Comparison of ENCODE assay signal across 24 cellular contexts in genomic region chr7:14745076-14745475, GRCh38.
"Had no signal": no experiment of that assay in that cellular context is flagged by ENCODE, and none has a peak within 500 bp of the region (broad histone marks: within the 10 kb centered on the region; RNA-seq: fewer than 3 reads in every experiment).

No MANE protein-coding gene starts in this region.

- H3K27me3 ChIP-seq: stomach, suprapubic skin, testis, thyroid gland, tibial artery, tibial nerve, transverse colon, upper lobe of left lung, upper lobe of right lung, uterus, vagina had no signal

- H3K4me1 ChIP-seq: stomach, suprapubic skin, testis, thyroid gland, tibial artery, transverse colon, upper lobe of left lung, upper lobe of right lung, vagina had no signal

- DNase-seq: stimulated activated CD4-positive, alpha-beta T cell treated with anti-CD3 and anti-CD28 coated beads, Interleukin-2, amount 100 ng/mL, for 48 hours; stimulated activated CD4-positive, alpha-beta T cell treated with anti-CD3 and anti-CD28 coated beads, Interleukin-4, amount 100 ng/mL, for 1 hour; stimulated activated CD4-positive, alpha-beta T cell treated with anti-CD3 and anti-CD28 coated beads, Interleukin-4, amount 100 ng/mL, for 24 hours; stimulated activated CD4-positive, alpha-beta T cell treated with anti-CD3 and anti-CD28 coated beads, Interleukin-4, amount 100 ng/mL, for 4 hours; stimulated activated CD8-positive, alpha-beta memory T cell treated with anti-CD3 and anti-CD28 coated beads, Interleukin-4, amount 100 ng/mL, for 48 hours; stimulated activated naive B cell treated with anti-CD40 and anti-IgM and Interleukin-4, amounts not matched to agents 10 μg/mL and 1 μg/mL and 100 μg/mL, for 72 hours; stimulated activated naive CD4-positive, alpha-beta T cell; stimulated activated naive CD4-positive, alpha-beta T cell treated with Interleukin-2 at 50 U/mL for 16 hours; stimulated activated naive CD8-positive, alpha-beta T cell treated with anti-CD3 and anti-CD28 coated beads, Interleukin-15, amount 100 ng/mL, for 72 hours; stimulated activated naive CD8-positive, alpha-beta T cell treated with anti-CD3 and anti-CD28 coated beads, Interleukin-15, Interleukin-2, amounts not matched to agents 100 U/mL and 50 U/mL, for 24 hours; stomach; substantia nigra; testis; thyroid gland; tibial artery; transverse colon; trophoblast cell; upper lobe of left lung; upper lobe of right lung; uterus had no signal

- H3K4me3 ChIP-seq: stomach, suprapubic skin, testis, thoracic aorta, thyroid gland, tibial artery, tibial nerve, transverse colon, upper lobe of left lung, upper lobe of right lung, uterus, vagina had no signal

- H3K36me3 ChIP-seq: stomach, suprapubic skin, thoracic aorta, thyroid gland, tibial artery, tibial nerve, transverse colon, upper lobe of left lung, upper lobe of right lung, uterus, vagina had no signal

- H3K9me3 ChIP-seq: testis, thoracic aorta, thyroid gland, upper lobe of right lung, uterus, vagina had no signal

- H3K27ac ChIP-seq: stomach, suprapubic skin, testis, thoracic aorta, thyroid gland, tibial artery, tibial nerve, transverse colon, upper lobe of left lung, upper lobe of right lung, uterus, vagina had no signal
